In the genomic region with DNA sequence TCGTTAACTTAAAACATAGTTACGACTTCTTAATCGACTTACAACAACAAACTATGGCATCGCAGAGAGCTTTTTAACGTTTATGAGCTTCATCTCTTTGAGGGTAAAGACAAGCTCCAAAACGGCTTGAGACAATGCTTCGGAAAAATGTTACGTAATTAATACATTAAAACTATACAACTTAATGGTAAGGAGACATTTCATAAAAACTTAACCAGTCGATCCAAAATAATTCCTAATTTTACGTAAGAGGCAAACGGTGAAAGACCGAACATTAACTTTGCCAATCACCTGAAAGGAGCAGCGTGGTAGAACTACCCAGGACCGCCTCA, we compare ENCODE assay signal across 8 cellular contexts. TPM values are rescaled to one million over a fixed set of nuclear protein-coding genes. Genes with fewer than 3 reads are reported as not detected.
DNase-seq lines count a peak whose midpoint lies in the region; ATAC-seq lines count a peak whose summit lies in the region.

No MANE protein-coding gene starts in this region.

- ATAC-seq in activated naive CD4-positive, alpha-beta T cell treated with anti-CD3 and anti-CD28 coated beads, Interleukin-2, amount 50 U/mL, for 72 hours, result no peak
- ATAC-seq in HG03045 (IDR thresholded peaks at IDR 0.05; ENCODE audit: unreplicated experiment), result no peak

- no peaks in the 10 kb centered on the region for H3K27me3 ChIP-seq in stomach smooth muscle (ENCODE audit: control insufficient read depth in 1 of 2, insufficient read depth in 2 of 2, low read length in 2 of 2)

- peak overlapping the region; percentile 100 for H3K27ac ChIP-seq in stomach smooth muscle (ENCODE audit: low read length)

- H3K36me3 ChIP-seq in stomach smooth muscle (ENCODE audit: control insufficient read depth in 2 of 2, insufficient read depth in 2 of 2, low read length in 2 of 2), result no peaks in the 10 kb centered on the region

- H3K9me3 Mint-ChIP-seq in T-helper 2 cell treated with Interferon-gamma antibody and Interleukin-4, amounts not matched to agents 5 μg/mL and 100 μg/mL, for 36 hours, result no peaks in the 10 kb centered on the region
- H3K9me3 Mint-ChIP-seq in activated naive CD4-positive, alpha-beta T cell treated with anti-CD3 and anti-CD28 coated beads, Interleukin-2, amount 50 U/mL, for 72 hours, result no peaks in the 10 kb centered on the region
- no peaks in the 10 kb centered on the region for H3K9me3 Mint-ChIP-seq in immature natural killer cell

- peak overlapping the region; percentile 94 for H3K4me3 Mint-ChIP-seq in T-helper 2 cell treated with Interferon-gamma antibody and Interleukin-4, amounts not matched to agents 5 μg/mL and 100 μg/mL, for 36 hours
- peak overlapping the region; percentile 93 to 100 (median 98) for H3K4me3 Mint-ChIP-seq in immature natural killer cell

- H3K4me3 ChIP-seq in stomach smooth muscle (ENCODE audit: low read length in 2 of 2), result peak overlapping the region; percentile 96 to 97

- H3K4me1 Mint-ChIP-seq in T-helper 2 cell treated with Interferon-gamma antibody and Interleukin-4, amounts not matched to agents 5 μg/mL and 100 μg/mL, for 36 hours (ENCODE audit: low read depth), result peaks cover 59% of the 10 kb centered on the region
- peaks cover 78 to 92% of the 10 kb centered on the region in 2 donors for H3K4me1 Mint-ChIP-seq in immature natural killer cell

- peaks cover 16% of the 10 kb centered on the region for H3K4me1 ChIP-seq in stomach smooth muscle (ENCODE audit: control insufficient read depth, insufficient read depth, low read length)

- H3K27ac Mint-ChIP-seq in T-helper 2 cell treated with Interferon-gamma antibody and Interleukin-4, amounts not matched to agents 5 μg/mL and 100 μg/mL, for 36 hours, result peak overlapping the region; percentile 99
- H3K27ac Mint-ChIP-seq in activated naive CD4-positive, alpha-beta T cell treated with anti-CD3 and anti-CD28 coated beads, Interleukin-2, amount 50 U/mL, for 72 hours, result peak overlapping the region; percentile 99 to 100
- peak overlapping the region; percentile 100 for H3K27ac Mint-ChIP-seq in immature natural killer cell

- peak overlapping the region; percentile 99 for H3K9ac ChIP-seq in stomach smooth muscle (ENCODE audit: low read length in 2 of 2)

- H3K27me3 Mint-ChIP-seq in T-helper 2 cell treated with Interferon-gamma antibody and Interleukin-4, amounts not matched to agents 5 μg/mL and 100 μg/mL, for 36 hours (ENCODE audit: low read depth), result no peaks in the 10 kb centered on the region
- peaks cover 19 to 27% (median 25%) of the 10 kb centered on the region in 3 donors for H3K27me3 Mint-ChIP-seq in immature natural killer cell (ENCODE audit: low read depth in 3 of 3)

- H3K36me3 Mint-ChIP-seq in T-helper 2 cell treated with Interferon-gamma antibody and Interleukin-4, amounts not matched to agents 5 μg/mL and 100 μg/mL, for 36 hours (ENCODE audit: low read depth), result peaks cover 12% of the 10 kb centered on the region
- peaks cover 30 to 35% of the 10 kb centered on the region in 2 donors for H3K36me3 Mint-ChIP-seq in activated naive CD4-positive, alpha-beta T cell treated with anti-CD3 and anti-CD28 coated beads, Interleukin-2, amount 50 U/mL, for 72 hours
- H3K36me3 Mint-ChIP-seq in immature natural killer cell, result no peaks in the 10 kb centered on the region

- no peak for DNase-seq in T-helper 2 cell treated with Interferon-gamma antibody and Interleukin-4, amounts not matched to agents 5 μg/mL and 100 μg/mL, for 36 hours (ENCODE audit: low spot score)
- DNase-seq in T-helper 2 cell (no peak), immature natural killer cell (no peak), SHP77 (lab: John Stamatoyannopoulos, UW) (no peak), dermis blood vessel endothelial cell (no peak)
- DNase-seq in activated naive CD4-positive, alpha-beta T cell treated with anti-CD3 and anti-CD28 coated beads, Interleukin-2, amount 50 U/mL, for 72 hours (ENCODE audit: low spot score in 2 of 2), result no peak

- no peaks in the 10 kb centered on the region for H3K9me3 ChIP-seq in stomach smooth muscle (ENCODE audit: control insufficient read depth in 2 of 2, low read length in 2 of 2)

RNA-seq across cellular contexts. Expression of a gene that starts 1.1 kb away (rescaled TPM):
- 100 to 1,000 TPM; 101 to 109 TPM for total RNA-seq in activated naive CD4-positive, alpha-beta T cell treated with anti-CD3 and anti-CD28 coated beads, Interleukin-2, amount 50 U/mL, for 72 hours
- 10 to 100 TPM; 58.0 to 80.1 (median 65.2) TPM for polyA plus RNA-seq in immature natural killer cell
- total RNA-seq in dermis blood vessel endothelial cell, result 200 and 201 TPM in 2 replicates

RNA-seq across cellular contexts. Expression of a gene that starts 1.9 kb away (rescaled TPM):
- 10 to 100 TPM; 48.8 to 69.5 TPM for total RNA-seq in activated naive CD4-positive, alpha-beta T cell treated with anti-CD3 and anti-CD28 coated beads, Interleukin-2, amount 50 U/mL, for 72 hours
- 10 to 100 TPM; 46.0 to 51.1 (median 46.1) TPM for polyA plus RNA-seq in immature natural killer cell
- total RNA-seq in dermis blood vessel endothelial cell, result 150 and 196 TPM in 2 replicates

RNA-seq across cellular contexts. Expression of a gene that starts 48.5 kb away (rescaled TPM):
- 10 to 100 TPM; 14.0 to 22.2 TPM for total RNA-seq in activated naive CD4-positive, alpha-beta T cell treated with anti-CD3 and anti-CD28 coated beads, Interleukin-2, amount 50 U/mL, for 72 hours
- 1 to 10 TPM; 2.1 to 7.3 (median 2.6) TPM for polyA plus RNA-seq in immature natural killer cell
- 6.5 and 12.3 TPM in 2 replicates for total RNA-seq in dermis blood vessel endothelial cell
